In the genomic region with DNA sequence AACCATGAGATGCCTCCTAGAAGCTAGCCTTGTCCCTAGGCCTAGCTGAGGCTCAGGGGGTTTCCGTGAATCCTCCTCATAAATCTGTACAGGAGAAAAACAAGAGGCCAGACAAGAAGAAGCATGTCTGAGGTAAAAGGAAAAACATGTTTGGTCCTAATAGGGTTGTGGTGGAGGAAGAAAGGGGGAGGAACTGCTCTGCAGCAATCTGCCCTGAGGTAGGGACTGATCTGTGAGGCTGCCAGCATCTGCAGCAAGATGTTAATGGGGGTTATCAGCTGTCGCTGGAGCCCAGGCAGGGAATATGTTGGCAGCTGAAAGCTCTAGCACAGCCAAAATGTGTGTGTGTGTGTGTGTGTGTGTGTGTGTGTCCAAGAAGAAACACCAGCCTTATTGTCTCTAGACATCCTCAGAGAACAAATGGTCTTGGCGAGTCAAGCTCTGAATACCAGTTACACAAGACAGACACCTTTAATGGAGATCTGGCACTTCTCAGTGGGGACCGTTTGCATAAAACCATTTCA, we compare ENCODE assay signal across 11 cellular contexts.
DNase-seq lines count a peak whose midpoint lies in the region; ATAC-seq and TF ChIP-seq lines count a peak whose summit lies in the region.
"Had no signal": no experiment of that assay in that cellular context is flagged by ENCODE, and none has a peak within 500 bp of the region (broad histone marks: within the 10 kb centered on the region; RNA-seq: fewer than 3 reads in every experiment).

No MANE protein-coding gene starts in this region.

- in situ Hi-C loops in GM13977 (cut with MboI; ENCODE audit: low pct_unique_long_range_greater_than_20kb, low sequenced_read_pairs, unreplicated experiment) = no loop called here

- H3K9me3 ChIP-seq in BE2C = no peaks in the 10 kb centered on the region

- no peak overlapping the region for H3K4me3 ChIP-seq in BE2C (ENCODE audit: low read depth, low read length)
- H3K4me3 ChIP-seq in epithelial cell of esophagus (ENCODE audit: low read length) = no peak overlapping the region

- no peaks in the 10 kb centered on the region; the same call in 1 of the 2 replicates for H3K27me3 ChIP-seq in BE2C

- TF ChIP-seq CTCF in BE2C (IDR thresholded peaks at IDR 0.05; ENCODE audit: low read depth, low read length) (no peak), epithelial cell of esophagus (IDR thresholded peaks at IDR 0.05; ENCODE audit: insufficient read depth, low read depth, low read length, missing control alignments) (no peak), GM13977 (IDR thresholded peaks at IDR 0.05; ENCODE audit: extremely low read depth, insufficient read depth, missing control alignments) (no peak)

- H3K36me3 ChIP-seq in BE2C = no peaks in the 10 kb centered on the region

- DNase-seq in BE2C (peak; percentile 31), NCI-H226 (peak; percentile 77), epithelial cell of esophagus (ENCODE audit: low read depth) (peak; percentile 88), myocyte (ENCODE audit: low read depth) (peak; percentile 90), GM13977 (ENCODE audit: low spot score) (no peak), Kasumi-1 (lab: John Stamatoyannopoulos, UW) (no peak), HuH-7 (ENCODE audit: low spot score) (no peak)
- DNase-seq: activated CD4-positive, alpha-beta T cell treated with anti-CD3 and anti-CD28 coated beads for 36 hours; KBM-7; NCI-H526 had no signal

- H3K4me1 ChIP-seq in BE2C = no peaks in the 10 kb centered on the region

- no peak for ATAC-seq in GM21367 (IDR thresholded peaks at IDR 0.05; ENCODE audit: unreplicated experiment)
- ATAC-seq: activated CD4-positive, alpha-beta T cell treated with anti-CD3 and anti-CD28 coated beads for 36 hours had no signal

Comparison
In these comparisons a context has a peak if more than half of its experiments do, and no peak if none do; other contexts are left out.
1. DNase-seq: peak in BE2C (single experiment), NCI-H226 (single experiment), epithelial cell of esophagus (single experiment) and myocyte (single experiment); none in GM13977 (single experiment), Kasumi-1 (0 of 2) and HuH-7 (single experiment).